Comparison of ENCODE assay signal across 28 cellular contexts in genomic region chr2:237000481-237000880, GRCh38.
"Had no signal": no experiment of that assay in that cellular context is flagged by ENCODE, and none has a peak within 500 bp of the region (broad histone marks: within the 10 kb centered on the region; RNA-seq: fewer than 3 reads in every experiment).

No MANE protein-coding gene starts in this region.

- H3K9me3 Mint-ChIP-seq: activated CD4-positive, alpha-beta memory T cell treated with anti-CD3 and anti-CD28 coated beads, Interleukin-2, amount 10 ng/mL, durations not matched to agents 7 days and 5 days; activated CD4-positive, alpha-beta T cell treated with anti-CD3 and anti-CD28 coated beads, Interleukin-2, amount 10 ng/mL, durations not matched to agents 7 days and 5 days; activated T-cell treated with anti-CD3 and anti-CD28 coated beads, Interleukin-2, amount 50 U/mL, for 24 hours; activated T-cell treated with anti-CD3 and anti-CD28 coated beads, Interleukin-2, amount 50 U/mL, for 72 hours had no signal

- H3K36me3 Mint-ChIP-seq: activated naive CD8-positive, alpha-beta T cell had no signal

- DNase-seq: activated CD4-positive, alpha-beta memory T cell treated with anti-CD3 and anti-CD28 coated beads, Interleukin-2, amount 10 ng/mL, durations not matched to agents 7 days and 5 days; activated CD4-positive, alpha-beta T cell treated with anti-CD3 and anti-CD28 coated beads for 1 hour; activated CD4-positive, alpha-beta T cell treated with anti-CD3 and anti-CD28 coated beads for 4 hours; activated CD4-positive, alpha-beta T cell treated with anti-CD3 and anti-CD28 coated beads, Interleukin-2, amount 10 ng/mL, durations not matched to agents 7 days and 5 days; activated CD4-positive, alpha-beta T cell treated with anti-CD3 and anti-CD28 coated beads, Interleukin-2, amount 50 U/mL, for 4 hours; activated CD8-positive, alpha-beta memory T cell treated with anti-CD3 and anti-CD28 coated beads, Interleukin-2, amount 50 U/mL, for 48 hours; activated gamma-delta T cell; activated naive CD4-positive, alpha-beta T cell treated with anti-CD3 and anti-CD28 coated beads, Interleukin-2, amount 50 U/mL, for 16 hours; activated naive CD4-positive, alpha-beta T cell treated with Interleukin-2 at 50 U/mL for 16 hours; activated T-cell treated with anti-CD3 and anti-CD28 coated beads for 4 hours; activated T-cell treated with anti-CD3 and anti-CD28 coated beads, Interleukin-2, amount 50 U/mL, for 24 hours; activated T-cell treated with anti-CD3 and anti-CD28 coated beads, Interleukin-2, amount 50 U/mL, for 72 hours; amniotic stem cell; anterior cingulate cortex; brain microvascular endothelial cell; caudate nucleus; cortex of kidney; effector CD8-positive, alpha-beta T cell; foreskin fibroblast; head of caudate nucleus; T-helper 2 cell had no signal

- H3K27me3 ChIP-seq: brain microvascular endothelial cell had no signal

- H3K27ac ChIP-seq: brain microvascular endothelial cell had no signal

- FAIRE-seq: astrocyte, colon, endometrium, frontal cortex had no signal

- H3K27ac Mint-ChIP-seq: activated CD4-positive, alpha-beta memory T cell treated with anti-CD3 and anti-CD28 coated beads, Interleukin-2, amount 10 ng/mL, durations not matched to agents 7 days and 5 days; activated CD4-positive, alpha-beta T cell treated with anti-CD3 and anti-CD28 coated beads, Interleukin-2, amount 10 ng/mL, durations not matched to agents 7 days and 5 days; activated naive CD8-positive, alpha-beta T cell; activated T-cell treated with anti-CD3 and anti-CD28 coated beads, Interleukin-2, amount 50 U/mL, for 24 hours; activated T-cell treated with anti-CD3 and anti-CD28 coated beads, Interleukin-2, amount 50 U/mL, for 72 hours; WTC11 had no signal

- H3K4me3 Mint-ChIP-seq: activated CD4-positive, alpha-beta memory T cell treated with anti-CD3 and anti-CD28 coated beads, Interleukin-2, amount 10 ng/mL, durations not matched to agents 7 days and 5 days; activated CD4-positive, alpha-beta T cell treated with anti-CD3 and anti-CD28 coated beads, Interleukin-2, amount 10 ng/mL, durations not matched to agents 7 days and 5 days; activated naive CD8-positive, alpha-beta T cell; activated T-cell treated with anti-CD3 and anti-CD28 coated beads, Interleukin-2, amount 50 U/mL, for 24 hours; activated T-cell treated with anti-CD3 and anti-CD28 coated beads, Interleukin-2, amount 50 U/mL, for 72 hours; WTC11 had no signal

- ATAC-seq: activated T-cell treated with anti-CD3 and anti-CD28 coated beads, Interleukin-2, amount 50 U/mL, for 72 hours; esophagus mucosa; WTC11 had no signal

- H3K36me3 ChIP-seq: brain microvascular endothelial cell had no signal

- H3K4me1 Mint-ChIP-seq: activated CD4-positive, alpha-beta memory T cell treated with anti-CD3 and anti-CD28 coated beads, Interleukin-2, amount 10 ng/mL, durations not matched to agents 7 days and 5 days; activated CD4-positive, alpha-beta T cell treated with anti-CD3 and anti-CD28 coated beads, Interleukin-2, amount 10 ng/mL, durations not matched to agents 7 days and 5 days had no signal
